Comparison of ENCODE assay signal across 19 cellular contexts in genomic region chr2:22883054-22883453, GRCh38.
DNase-seq lines count a peak whose midpoint lies in the region; ATAC-seq and TF ChIP-seq lines count a peak whose summit lies in the region.
"Had no signal": no experiment of that assay in that cellular context is flagged by ENCODE, and none has a peak within 500 bp of the region (broad histone marks: within the 10 kb centered on the region; RNA-seq: fewer than 3 reads in every experiment).

No MANE protein-coding gene starts in this region.

- H3K4me1 ChIP-seq in GM23338 (ENCODE audit: insufficient read depth): peaks cover 36% of the 10 kb centered on the region
- peaks cover 6% of the 10 kb centered on the region for H3K4me1 ChIP-seq in mesendoderm (ENCODE audit: control insufficient read depth, low read depth, low read length)
- H3K4me1 ChIP-seq in gastroesophageal sphincter: peaks cover 0 to 7% (median 0%) of the 10 kb centered on the region in 3 donors
- H3K4me1 ChIP-seq: A549, Caco-2 had no signal

- H3K79me2 ChIP-seq in GM23338 (replicated peaks; ENCODE audit: insufficient read depth): no peaks in the 10 kb centered on the region
- H3K79me2 ChIP-seq in mesendoderm (ENCODE audit: control insufficient read depth, insufficient read depth, low read length): no peaks in the 10 kb centered on the region

- no peak overlapping the region for H3K4me3 Mint-ChIP-seq in GM23338
- no peak overlapping the region for H3K4me3 Mint-ChIP-seq in WTC11
- H3K4me3 Mint-ChIP-seq: B cell; CD4-positive, alpha-beta T cell; CD8-positive, alpha-beta T cell had no signal

- H3K36me3 Mint-ChIP-seq in GM23338 (ENCODE audit: low read depth): peaks cover 14% of the 10 kb centered on the region
- H3K36me3 Mint-ChIP-seq in WTC11: peaks cover 9% of the 10 kb centered on the region
- H3K36me3 Mint-ChIP-seq: CD8-positive, alpha-beta T cell had no signal

- no peak for TF ChIP-seq POLR2A in gastroesophageal sphincter (IDR thresholded peaks at IDR 0.05)

- TF ChIP-seq CTCF in GM23338 (conservative IDR thresholded peaks at IDR 0.05; ENCODE audit: low read depth in 2 of 2) (no peak), WTC11 (IDR thresholded peaks at IDR 0.05) (no peak), gastroesophageal sphincter (IDR thresholded peaks at IDR 0.05) (no peak)

- no peak overlapping the region for H4K8ac ChIP-seq in mesendoderm (ENCODE audit: low read depth, low read length)

- H3K4me3 ChIP-seq in GM23338: no peak overlapping the region
- H3K4me3 ChIP-seq in mesendoderm (ENCODE audit: low read length): no peak overlapping the region
- no peak overlapping the region for H3K4me3 ChIP-seq in gastroesophageal sphincter
- H3K4me3 ChIP-seq: A549; BLaER1 treated with 17β-estradiol and CSF1 and Interleukin-3, amounts not matched to agents 10 nM and 100 nM; GM12878 had no signal

- H3K36me3 ChIP-seq in GM23338 (ENCODE audit: insufficient read depth) (no peaks in the 10 kb centered on the region; the same call in 1 of the 2 replicates), mesendoderm (ENCODE audit: control insufficient read depth, insufficient read depth, low read length) (no peaks in the 10 kb centered on the region), gastroesophageal sphincter (no peaks in the 10 kb centered on the region)
- H3K36me3 ChIP-seq: BLaER1 treated with 17β-estradiol and CSF1 and Interleukin-3, amounts not matched to agents 10 nM and 100 nM had no signal

- H3K79me1 ChIP-seq in mesendoderm (ENCODE audit: low read length): no peaks in the 10 kb centered on the region

- H3K27me3 ChIP-seq in GM23338 (ENCODE audit: insufficient read depth): no peaks in the 10 kb centered on the region
- H3K27me3 ChIP-seq in mesendoderm (ENCODE audit: insufficient read depth, low read length, poor library complexity): no peaks in the 10 kb centered on the region
- H3K27me3 ChIP-seq in gastroesophageal sphincter: no peaks in the 10 kb centered on the region

- H2AK5ac ChIP-seq in mesendoderm (ENCODE audit: low read length): peak overlapping the region; percentile 56

- CTCF ChIA-PET in WTC11 (lab: Charles Lee): no interaction called here

- H3F3A ChIP-seq in GM23338 (replicated peaks; ENCODE audit: low read depth): no peaks in the 10 kb centered on the region; the same call in 1 of the 2 replicates

- H3K23ac ChIP-seq in mesendoderm (ENCODE audit: low read length): no peak overlapping the region

- no peak overlapping the region for H3K18ac ChIP-seq in mesendoderm (ENCODE audit: low read length)

- no peak for DNase-seq in GM23338 (ENCODE audit: low spot score)
- DNase-seq in WTC11 (ENCODE audit: low spot score): no peak
- no peak for DNase-seq in mesendoderm
- no peak for DNase-seq in LoVo (ENCODE audit: low spot score)
- DNase-seq: AML-193; Caco-2; Calu3; CD4-positive, alpha-beta T cell; CD8-positive, alpha-beta T cell; DMS79 treated with DMSO at 0.1 percent for 48 hours; GDM1 had no signal

- no peak overlapping the region for H2BK15ac ChIP-seq in mesendoderm (replicated peaks; ENCODE audit: low read depth)

- H3K4ac ChIP-seq in mesendoderm (ENCODE audit: low read depth, low read length): no peak overlapping the region

- no peak overlapping the region for H2BK5ac ChIP-seq in mesendoderm (ENCODE audit: low read length)

- H3K9me3 ChIP-seq in gastroesophageal sphincter: no peaks in the 10 kb centered on the region
- H3K9me3 ChIP-seq: A549, Caco-2 had no signal

- ATAC-seq in GM23338: no peak
- no peak for ATAC-seq in WTC11
- ATAC-seq in gastroesophageal sphincter: no peak
- ATAC-seq in GM19467 (IDR thresholded peaks at IDR 0.05; ENCODE audit: unreplicated experiment): no peak
- ATAC-seq: A549; CD8-positive, alpha-beta T cell; GM12878 had no signal

- H3K27ac Mint-ChIP-seq in GM23338: peak overlapping the region; percentile 58
- H3K27ac Mint-ChIP-seq in WTC11: peak overlapping the region; percentile 33; the same call in 1 of the 2 replicates
- H3K27ac Mint-ChIP-seq: B cell; CD4-positive, alpha-beta T cell; CD8-positive, alpha-beta T cell had no signal

- H2BK120ac ChIP-seq in mesendoderm (ENCODE audit: low read depth, low read length): no peak overlapping the region

- H3K4me2 ChIP-seq in GM23338 (no peak overlapping the region; the same call in 1 of the 2 replicates), mesendoderm (ENCODE audit: low read length) (no peak overlapping the region)
- H3K4me2 ChIP-seq: A549 had no signal

- H2AFZ ChIP-seq in GM23338: peak overlapping the region; percentile 86; the same call in 1 of the 2 replicates

- H3K27me3 Mint-ChIP-seq in GM23338 (ENCODE audit: insufficient read depth, low read depth, poor library complexity) (peaks cover 5% of the 10 kb centered on the region), WTC11 (ENCODE audit: low read depth) (no peaks in the 10 kb centered on the region; the same call in 1 of the 2 replicates)
- H3K27me3 Mint-ChIP-seq: B cell had no signal

- H4K5ac ChIP-seq in mesendoderm (ENCODE audit: low read length): no peak overlapping the region

- 100% methylated on average over 2 of the region's 5 CpGs for WGBS in mesendoderm (ENCODE audit: extremely low coverage, insufficient coverage, low lambda C conversion rate)
- 59 to 72% methylated on average over 5 of the region's 5 CpGs for WGBS in gastroesophageal sphincter (ENCODE audit: low coverage in 1 of 2), 2 donors

- no peak overlapping the region for H3K56ac ChIP-seq in mesendoderm (ENCODE audit: low read length)

- H3K9me3 Mint-ChIP-seq in GM23338 (peaks cover 8% of the 10 kb centered on the region), WTC11 (peaks cover 25% of the 10 kb centered on the region)
- H3K9me3 Mint-ChIP-seq: CD4-positive, alpha-beta T cell; CD8-positive, alpha-beta T cell had no signal

- POLR2A ChIA-PET in WTC11 (lab: Charles Lee): no interaction called here

- H4K20me1 ChIP-seq in GM23338 (replicated peaks; ENCODE audit: insufficient read depth): no peaks in the 10 kb centered on the region
- H4K20me1 ChIP-seq: BLaER1 treated with 17β-estradiol and CSF1 and Interleukin-3, amounts not matched to agents 10 nM and 100 nM had no signal

- no peak for TF ChIP-seq EP300 in gastroesophageal sphincter (IDR thresholded peaks at IDR 0.05)

- H3K9me2 ChIP-seq in GM23338 (ENCODE audit: insufficient read depth): peaks cover 20% of the 10 kb centered on the region

- H3K27ac ChIP-seq in GM23338 (ENCODE audit: low read depth) (peak overlapping the region; percentile 55; the same call in 1 of the 2 replicates), mesendoderm (ENCODE audit: low read depth, low read length) (no peak overlapping the region), gastroesophageal sphincter (no peak overlapping the region)
- H3K27ac ChIP-seq: 22Rv1, A549, C4-2B had no signal

- H3K9ac ChIP-seq in mesendoderm (ENCODE audit: low read length): no peak overlapping the region
- H3K9ac ChIP-seq: BLaER1 treated with 17β-estradiol and CSF1 and Interleukin-3, amounts not matched to agents 10 nM and 100 nM had no signal

- H3K4me1 Mint-ChIP-seq in GM23338: peaks cover 40% of the 10 kb centered on the region
- H3K4me1 Mint-ChIP-seq in WTC11: peaks cover 54% of the 10 kb centered on the region
- H3K4me1 Mint-ChIP-seq: B cell had no signal

TF ChIP-seq in GM23338, 12 proteins besides CTCF, POLR2A, EP300 and RAD21 (continues in another document):
- TF ChIP-seq EZH2phosphoT487 (IDR thresholded peaks at IDR 0.05; ENCODE audit: unreplicated experiment) (no peak), ETS1 (IDR thresholded peaks at IDR 0.05) (no peak), CREB1 (CRISPR knock-in tag; IDR thresholded peaks at IDR 0.05; ENCODE audit: low read depth) (no peak)

TF ChIP-seq in WTC11, 78 proteins besides CTCF, POLR2A, EP300 and RAD21 (continues in another document):
- TF ChIP-seq ZNF396 (CRISPR knock-in tag; IDR thresholded peaks at IDR 0.05; ENCODE audit: borderline replicate concordance): no peak
- TF ChIP-seq JAZF1 (CRISPR knock-in tag; IDR thresholded peaks at IDR 0.05): no peak
- TF ChIP-seq ATF2 (CRISPR knock-in tag; IDR thresholded peaks at IDR 0.05; ENCODE audit: borderline replicate concordance, low read depth): no peak
- TF ChIP-seq, protein P1, sequence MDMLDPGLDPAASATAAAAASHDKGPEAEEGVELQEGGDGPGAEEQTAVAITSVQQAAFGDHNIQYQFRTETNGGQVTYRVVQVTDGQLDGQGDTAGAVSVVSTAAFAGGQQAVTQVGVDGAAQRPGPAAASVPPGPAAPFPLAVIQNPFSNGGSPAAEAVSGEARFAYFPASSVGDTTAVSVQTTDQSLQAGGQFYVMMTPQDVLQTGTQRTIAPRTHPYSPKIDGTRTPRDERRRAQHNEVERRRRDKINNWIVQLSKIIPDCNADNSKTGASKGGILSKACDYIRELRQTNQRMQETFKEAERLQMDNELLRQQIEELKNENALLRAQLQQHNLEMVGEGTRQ (CRISPR knock-in tag; IDR thresholded peaks at IDR 0.05): no peak
- TF ChIP-seq, protein P2, sequence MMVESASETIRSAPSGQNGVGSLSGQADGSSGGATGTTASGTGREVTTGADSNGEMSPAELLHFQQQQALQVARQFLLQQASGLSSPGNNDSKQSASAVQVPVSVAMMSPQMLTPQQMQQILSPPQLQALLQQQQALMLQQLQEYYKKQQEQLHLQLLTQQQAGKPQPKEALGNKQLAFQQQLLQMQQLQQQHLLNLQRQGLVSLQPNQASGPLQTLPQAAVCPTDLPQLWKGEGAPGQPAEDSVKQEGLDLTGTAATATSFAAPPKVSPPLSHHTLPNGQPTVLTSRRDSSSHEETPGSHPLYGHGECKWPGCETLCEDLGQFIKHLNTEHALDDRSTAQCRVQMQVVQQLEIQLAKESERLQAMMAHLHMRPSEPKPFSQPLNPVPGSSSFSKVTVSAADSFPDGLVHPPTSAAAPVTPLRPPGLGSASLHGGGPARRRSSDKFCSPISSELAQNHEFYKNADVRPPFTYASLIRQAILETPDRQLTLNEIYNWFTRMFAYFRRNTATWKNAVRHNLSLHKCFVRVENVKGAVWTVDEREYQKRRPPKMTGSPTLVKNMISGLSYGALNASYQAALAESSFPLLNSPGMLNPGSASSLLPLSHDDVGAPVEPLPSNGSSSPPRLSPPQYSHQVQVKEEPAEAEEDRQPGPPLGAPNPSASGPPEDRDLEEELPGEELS (CRISPR knock-in tag; IDR thresholded peaks at IDR 0.05): no peak
